Comparison of ENCODE assay signal across 3 cellular contexts in genomic region chr4:79743014-79743413, GRCh38.
"Had no signal": no experiment of that assay in that cellular context is flagged by ENCODE, and none has a peak within 500 bp of the region (broad histone marks: within the 10 kb centered on the region; RNA-seq: fewer than 3 reads in every experiment).

No MANE protein-coding gene starts in this region.

- ATAC-seq: GM12878 had no signal

- H3K4me3 ChIP-seq: GM12878 had no signal

- DNase-seq: GDM1, GF-D8 had no signal
